In genomic region chr3:150763841-150764483, GRCh38 we compare ENCODE assay signal across 8 cellular contexts. TPM values are rescaled to one million over a fixed set of nuclear protein-coding genes. Genes with fewer than 3 reads are reported as not detected.
DNase-seq lines count a peak whose midpoint lies in the region; ATAC-seq and TF ChIP-seq lines count a peak whose summit lies in the region.

No MANE protein-coding gene starts in this region.

- TF ChIP-seq POLR2A in adrenal gland (IDR thresholded peaks at IDR 0.05), result no peak

- peak overlapping the region; percentile 89 to 100 (median 99) for H3K4me3 Mint-ChIP-seq in CD4-positive, CD25-positive, alpha-beta regulatory T cell

- H4K20me1 ChIP-seq in OCI-LY7 (ENCODE audit: insufficient read depth, low read length) (peaks cover 25% of the 10 kb centered on the region), osteoblast (ENCODE audit: insufficient read depth, low read length) (peaks cover 18% of the 10 kb centered on the region)

- H3K27ac ChIP-seq in CD4-positive, CD25-positive, alpha-beta regulatory T cell (ENCODE audit: insufficient read depth, low read length, poor library complexity, severe bottlenecking), result peak overlapping the region; percentile 99
- H3K27ac ChIP-seq in OCI-LY7 (ENCODE audit: low read depth, low read length, poor library complexity, severe bottlenecking) (peak overlapping the region; percentile 58), adrenal gland (peak overlapping the region; percentile 98 to 99 (median 98)), cardiac muscle cell (peak overlapping the region; percentile 80), osteoblast (ENCODE audit: low read depth, low read length) (peak overlapping the region; percentile 89)

- ATAC-seq in CD4-positive, CD25-positive, alpha-beta regulatory T cell (ENCODE audit: low read depth in 2 of 2), result peak; percentile 3
- peak; percentile 23 for ATAC-seq in GM18909 (IDR thresholded peaks at IDR 0.05; ENCODE audit: poor library complexity, unreplicated experiment)
- ATAC-seq in HG03460 (IDR thresholded peaks at IDR 0.05; ENCODE audit: unreplicated experiment), result peak; percentile 16

- no peaks in the 10 kb centered on the region for H3K9me2 ChIP-seq in OCI-LY7 (ENCODE audit: insufficient read depth, low read length)

- peaks cover 0 to 1% (median 0%) of the 10 kb centered on the region in 7 donors for H3K9me3 Mint-ChIP-seq in CD4-positive, CD25-positive, alpha-beta regulatory T cell

- H3K4me1 Mint-ChIP-seq in CD4-positive, CD25-positive, alpha-beta regulatory T cell, result peaks cover 11 to 41% (median 33%) of the 10 kb centered on the region in 4 donors

- peaks cover 43% of the 10 kb centered on the region for H3K4me1 ChIP-seq in CD4-positive, CD25-positive, alpha-beta regulatory T cell (ENCODE audit: control insufficient read depth, insufficient read depth, low read length, poor library complexity, severe bottlenecking)
- H3K4me1 ChIP-seq in OCI-LY7 (ENCODE audit: insufficient read depth, low read length, poor library complexity, severe bottlenecking) (peaks cover 71% of the 10 kb centered on the region), adrenal gland (replicated peaks in 1 of 2) (peaks cover 16 to 34% of the 10 kb centered on the region in 2 donors), cardiac muscle cell (ENCODE audit: low read depth) (peaks cover 29% of the 10 kb centered on the region), osteoblast (ENCODE audit: insufficient read depth, low read length) (peaks cover 20% of the 10 kb centered on the region)

- peaks cover 12% of the 10 kb centered on the region for H3K27me3 Mint-ChIP-seq in CD4-positive, CD25-positive, alpha-beta regulatory T cell

- no peaks in the 10 kb centered on the region for H3K9me3 ChIP-seq in CD4-positive, CD25-positive, alpha-beta regulatory T cell (ENCODE audit: control insufficient read depth in 2 of 2, low read length in 2 of 2)
- H3K9me3 ChIP-seq in OCI-LY7 (ENCODE audit: low read length), result no peaks in the 10 kb centered on the region
- no peaks in the 10 kb centered on the region for H3K9me3 ChIP-seq in adrenal gland (replicated peaks in 1 of 3)
- H3K9me3 ChIP-seq in cardiac muscle cell (ENCODE audit: low read depth), result no peaks in the 10 kb centered on the region
- H3K9me3 ChIP-seq in osteoblast (ENCODE audit: low read depth, low read length), result no peaks in the 10 kb centered on the region

- H3K27ac Mint-ChIP-seq in CD4-positive, CD25-positive, alpha-beta regulatory T cell, result peak overlapping the region; percentile 99 to 100 (median 100)

- peak overlapping the region; percentile 96 for H3K4me2 ChIP-seq in OCI-LY7 (ENCODE audit: low read length)
- H3K4me2 ChIP-seq in osteoblast (ENCODE audit: insufficient read depth, low read length), result peak overlapping the region; percentile 95

- BruUV-seq in OCI-LY7 (replicated peaks; lab: Mats Ljungman, UMichigan), result TSS peak; percentile 87

- intact Hi-C loops in OCI-LY7 (cut with micrococcal nuclease; ENCODE audit: unreplicated experiment) (loop anchor here (1.0 to 5.0 kb wide), 5 partner anchors 25 to 322 kb away; partner anchors contain the start of genes EIF2A, SELENOT and SERP1), adrenal gland (cut with DNase I) (no loop called here)

- no peaks in the 10 kb centered on the region for H3K27me3 ChIP-seq in CD4-positive, CD25-positive, alpha-beta regulatory T cell (ENCODE audit: control insufficient read depth, insufficient read depth, low read length)
- no peaks in the 10 kb centered on the region for H3K27me3 ChIP-seq in adrenal gland
- H3K27me3 ChIP-seq in cardiac muscle cell, result no peaks in the 10 kb centered on the region
- H3K27me3 ChIP-seq in osteoblast (ENCODE audit: insufficient read depth, low read length), result no peaks in the 10 kb centered on the region

- peaks cover 3% of the 10 kb centered on the region for H3K36me3 Mint-ChIP-seq in CD4-positive, CD25-positive, alpha-beta regulatory T cell

- peak; percentile 19 to 69 (median 29) for DNase-seq in CD4-positive, CD25-positive, alpha-beta regulatory T cell
- DNase-seq in OCI-LY7 (ENCODE audit: low spot score) (peak; percentile 67), adrenal gland (peak; percentile 73 to 89 (median 80)), cardiac muscle cell (ENCODE audit: low read depth in 1 of 2, low spot score in 1 of 2) (peak; percentile 68 to 69), osteoblast (ENCODE audit: insufficient read length, low spot score, missing footprints) (peak; percentile 91), germinal center (ENCODE audit: low spot score) (no peak)

- H3K36me3 ChIP-seq in CD4-positive, CD25-positive, alpha-beta regulatory T cell (ENCODE audit: control insufficient read depth, insufficient read depth, low read length), result no peaks in the 10 kb centered on the region
- H3K36me3 ChIP-seq in OCI-LY7 (ENCODE audit: insufficient read depth, low read length) (peaks cover 5% of the 10 kb centered on the region; the same call in 1 of the 2 replicates), adrenal gland (replicated peaks in 1 of 2) (no peaks in the 10 kb centered on the region), cardiac muscle cell (no peaks in the 10 kb centered on the region), osteoblast (ENCODE audit: insufficient read depth, low read length) (peaks cover 5% of the 10 kb centered on the region)

- peak overlapping the region; percentile 91 for H2AFZ ChIP-seq in OCI-LY7 (ENCODE audit: low read length)
- peak overlapping the region; percentile 98 for H2AFZ ChIP-seq in osteoblast (ENCODE audit: low read length)

- CTCF ChIA-PET in OCI-LY7 (lab: Charles Lee; ENCODE audit: unreplicated experiment), result interaction anchor here (0.8 to 1.5 kb wide), 4 partner anchors 21 to 356 kb away, joined by 3 to 4 read pairs (median 4); partner anchors contain the start of gene TSC22D2

- peak overlapping the region; percentile 74 for H3K4me3 ChIP-seq in CD4-positive, CD25-positive, alpha-beta regulatory T cell (ENCODE audit: low read depth, low read length)
- H3K4me3 ChIP-seq in OCI-LY7 (ENCODE audit: low read depth, low read length, poor library complexity, severe bottlenecking) (peak overlapping the region; percentile 78), adrenal gland (peak overlapping the region; percentile 39 to 78 (median 75)), cardiac muscle cell (peak overlapping the region; percentile 65), osteoblast (ENCODE audit: insufficient read depth, low read length) (peak overlapping the region; percentile 86)

- POLR2A ChIA-PET in OCI-LY7 (lab: Charles Lee), result interaction anchor here (0.5 to 3.8 kb wide), 24 partner anchors 9 to 354 kb away, joined by 3 to 23 read pairs (median 4); partner anchors contain the start of gene MED12L

- TF ChIP-seq CTCF in OCI-LY7 (conservative IDR thresholded peaks at IDR 0.05; ENCODE audit: low read length) (peak; percentile 72), adrenal gland (IDR thresholded peaks at IDR 0.05) (peak in 5 of 6 experiments; percentile 50 to 62 (median 52)), cardiac muscle cell (IDR thresholded peaks at IDR 0.05; ENCODE audit: low read depth, low read length) (peak; percentile 50), osteoblast (IDR thresholded peaks at IDR 0.05; ENCODE audit: extremely low read depth, low read depth, low read length) (peak; percentile 62)

- 4 to 5% (median 5%) methylated on average over 24 to 27 of the region's 27 CpGs for WGBS in adrenal gland, 4 donors

- H3K79me2 ChIP-seq in OCI-LY7 (ENCODE audit: insufficient read depth, low read depth, low read length) (peaks cover 24% of the 10 kb centered on the region; the same call in 1 of the 2 replicates), osteoblast (ENCODE audit: insufficient read depth, low read length) (peaks cover 37% of the 10 kb centered on the region)

RNA-seq across cellular contexts. Expression of gene SIAH2, which starts 1.0 kb away (rescaled TPM):
- total RNA-seq in CD4-positive, CD25-positive, alpha-beta regulatory T cell, result 61.4 TPM
- polyA plus RNA-seq in CD4-positive, CD25-positive, alpha-beta regulatory T cell, result 10 to 100 TPM; 23.5 to 46.3 (median 27.5) TPM
- total RNA-seq in OCI-LY7 (2014; rRNA removed; shearing (Covaris generic)), result 22.2 and 22.7 TPM in 2 replicates
- total RNA-seq in OCI-LY7 (2022), result 23.5 and 29.1 TPM in 2 replicates
- total RNA-seq in adrenal gland, result 100 to 1,000 TPM in 6 of 8 donors, 10 to 100 TPM in 2; 59.8 to 216 (median 121) TPM
- polyA plus RNA-seq in adrenal gland, result 10 to 100 TPM; 22.1 to 75.6 (median 24.3) TPM
- 39.6 and 65.7 TPM in 2 replicates for total RNA-seq in cardiac muscle cell
- 49.7 and 66.0 TPM in 2 replicates for polyA plus RNA-seq in cardiac muscle cell
- total RNA-seq in osteoblast, result 35.7 and 36.2 TPM in 2 replicates
